1 cellular context compared by ENCODE assay signal in the genomic region with DNA sequence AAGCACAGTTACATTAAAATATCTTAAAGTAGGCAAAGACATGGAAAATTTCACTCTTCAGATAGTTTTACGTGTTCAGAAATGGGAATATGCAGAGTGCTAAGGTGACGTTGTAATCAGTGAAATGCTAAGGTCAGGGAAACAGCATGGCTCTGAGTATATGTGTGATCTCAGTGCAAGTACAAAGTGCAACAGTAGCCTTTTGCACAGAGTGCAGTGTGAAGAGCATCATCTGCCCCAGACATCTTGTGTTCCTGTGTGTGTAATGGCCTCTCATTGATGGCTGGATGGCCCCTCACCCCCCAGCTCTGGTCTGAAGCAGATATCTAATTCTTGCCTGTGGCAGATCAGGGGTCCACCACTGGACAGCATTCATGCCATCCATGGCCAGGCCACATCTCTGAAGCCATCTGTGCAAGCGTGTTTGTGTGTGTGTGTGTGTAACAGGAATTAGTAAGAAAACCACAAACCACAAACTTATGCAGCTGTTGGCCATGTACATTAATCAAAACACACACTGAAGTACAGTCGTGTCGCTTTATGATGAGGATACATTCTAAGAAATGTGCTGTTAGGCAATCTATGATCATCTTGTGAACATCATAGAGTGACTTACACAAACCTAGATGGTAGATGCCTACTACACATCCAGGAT.
TF ChIP-seq lines count a peak whose summit lies in the region.

No MANE protein-coding gene starts in this region.

TF ChIP-seq in HepG2, 621 proteins besides CTCF, POLR2A, EP300 and RAD21 (continued from another document and continues in another):
- TF ChIP-seq, protein P1, sequence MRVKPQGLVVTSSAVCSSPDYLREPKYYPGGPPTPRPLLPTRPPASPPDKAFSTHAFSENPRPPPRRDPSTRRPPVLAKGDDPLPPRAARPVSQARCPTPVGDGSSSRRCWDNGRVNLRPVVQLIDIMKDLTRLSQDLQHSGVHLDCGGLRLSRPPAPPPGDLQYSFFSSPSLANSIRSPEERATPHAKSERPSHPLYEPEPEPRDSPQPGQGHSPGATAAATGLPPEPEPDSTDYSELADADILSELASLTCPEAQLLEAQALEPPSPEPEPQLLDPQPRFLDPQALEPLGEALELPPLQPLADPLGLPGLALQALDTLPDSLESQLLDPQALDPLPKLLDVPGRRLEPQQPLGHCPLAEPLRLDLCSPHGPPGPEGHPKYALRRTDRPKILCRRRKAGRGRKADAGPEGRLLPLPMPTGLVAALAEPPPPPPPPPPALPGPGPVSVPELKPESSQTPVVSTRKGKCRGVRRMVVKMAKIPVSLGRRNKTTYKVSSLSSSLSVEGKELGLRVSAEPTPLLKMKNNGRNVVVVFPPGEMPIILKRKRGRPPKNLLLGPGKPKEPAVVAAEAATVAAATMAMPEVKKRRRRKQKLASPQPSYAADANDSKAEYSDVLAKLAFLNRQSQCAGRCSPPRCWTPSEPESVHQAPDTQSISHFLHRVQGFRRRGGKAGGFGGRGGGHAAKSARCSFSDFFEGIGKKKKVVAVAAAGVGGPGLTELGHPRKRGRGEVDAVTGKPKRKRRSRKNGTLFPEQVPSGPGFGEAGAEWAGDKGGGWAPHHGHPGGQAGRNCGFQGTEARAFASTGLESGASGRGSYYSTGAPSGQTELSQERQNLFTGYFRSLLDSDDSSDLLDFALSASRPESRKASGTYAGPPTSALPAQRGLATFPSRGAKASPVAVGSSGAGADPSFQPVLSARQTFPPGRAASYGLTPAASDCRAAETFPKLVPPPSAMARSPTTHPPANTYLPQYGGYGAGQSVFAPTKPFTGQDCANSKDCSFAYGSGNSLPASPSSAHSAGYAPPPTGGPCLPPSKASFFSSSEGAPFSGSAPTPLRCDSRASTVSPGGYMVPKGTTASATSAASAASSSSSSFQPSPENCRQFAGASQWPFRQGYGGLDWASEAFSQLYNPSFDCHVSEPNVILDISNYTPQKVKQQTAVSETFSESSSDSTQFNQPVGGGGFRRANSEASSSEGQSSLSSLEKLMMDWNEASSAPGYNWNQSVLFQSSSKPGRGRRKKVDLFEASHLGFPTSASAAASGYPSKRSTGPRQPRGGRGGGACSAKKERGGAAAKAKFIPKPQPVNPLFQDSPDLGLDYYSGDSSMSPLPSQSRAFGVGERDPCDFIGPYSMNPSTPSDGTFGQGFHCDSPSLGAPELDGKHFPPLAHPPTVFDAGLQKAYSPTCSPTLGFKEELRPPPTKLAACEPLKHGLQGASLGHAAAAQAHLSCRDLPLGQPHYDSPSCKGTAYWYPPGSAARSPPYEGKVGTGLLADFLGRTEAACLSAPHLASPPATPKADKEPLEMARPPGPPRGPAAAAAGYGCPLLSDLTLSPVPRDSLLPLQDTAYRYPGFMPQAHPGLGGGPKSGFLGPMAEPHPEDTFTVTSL (CRISPR knock-in tag; IDR thresholded peaks at IDR 0.05; ENCODE audit: borderline replicate concordance) = no peak
- TF ChIP-seq SNAPC5 (CRISPR knock-in tag; IDR thresholded peaks at IDR 0.05; ENCODE audit: borderline replicate concordance) (no peak), ZNF687 (CRISPR knock-in tag; IDR thresholded peaks at IDR 0.05) (peak; percentile 48; the same call in 1 of the 2 replicates), MAFF (IDR thresholded peaks at IDR 0.05; ENCODE audit: low read depth, low read length) (peak; percentile 88), HNRNPUL1 (IDR thresholded peaks at IDR 0.05; ENCODE audit: low read depth, low read length) (no peak), ZNF17 (CRISPR knock-in tag; IDR thresholded peaks at IDR 0.05) (no peak), ZBTB3 (CRISPR knock-in tag; IDR thresholded peaks at IDR 0.05; ENCODE audit: borderline replicate concordance, low read depth) (no peak), GABPA (IDR thresholded peaks at IDR 0.05; ENCODE audit: low read depth, low read length) (no peak), GABPA (CRISPR knock-in tag; IDR thresholded peaks at IDR 0.05; ENCODE audit: low read depth) (no peak), ZFX (CRISPR knock-in tag; IDR thresholded peaks at IDR 0.05; ENCODE audit: low read depth) (no peak; the same call in 1 of the 2 replicates), SNAI1 (CRISPR knock-in tag; IDR thresholded peaks at IDR 0.05; ENCODE audit: borderline replicate concordance) (no peak), TBX2 (CRISPR knock-in tag; IDR thresholded peaks at IDR 0.05; ENCODE audit: borderline replicate concordance) (peak; percentile 68; the same call in 1 of the 2 replicates), KDM6A (CRISPR knock-in tag; IDR thresholded peaks at IDR 0.05; ENCODE audit: low read depth) (0 out of 2 replicates have a peak, but pooled peaks have one; percentile 22), RNF2 (conservative IDR thresholded peaks at IDR 0.05; ENCODE audit: low read depth) (no peak), SIN3B (IDR thresholded peaks at IDR 0.05; ENCODE audit: low read length) (no peak), ZNF460 (CRISPR knock-in tag; IDR thresholded peaks at IDR 0.05; ENCODE audit: borderline replicate concordance) (no peak), ZNF451 (CRISPR knock-in tag; IDR thresholded peaks at IDR 0.05) (no peak), BHLHE40 (IDR thresholded peaks at IDR 0.05; ENCODE audit: low read length) (no peak), ZFP90 (CRISPR knock-in tag; IDR thresholded peaks at IDR 0.05; ENCODE audit: borderline replicate concordance) (no peak), ZNF34 (CRISPR knock-in tag; IDR thresholded peaks at IDR 0.05; ENCODE audit: borderline replicate concordance) (no peak), ZNF253 (CRISPR knock-in tag; IDR thresholded peaks at IDR 0.05; ENCODE audit: borderline replicate concordance) (no peak), POLR2AphosphoS5 (IDR thresholded peaks at IDR 0.05; ENCODE audit: low read depth, low read length) (no peak), MIER2 (CRISPR knock-in tag; IDR thresholded peaks at IDR 0.05) (peak; percentile 36; the same call in 1 of the 2 replicates), BORCS8-MEF2B (CRISPR knock-in tag; IDR thresholded peaks at IDR 0.05) (no peak), PITX1 (CRISPR knock-in tag; IDR thresholded peaks at IDR 0.05) (no peak; the same call in 1 of the 2 replicates), ZNF343 (CRISPR knock-in tag; IDR thresholded peaks at IDR 0.05) (0 out of 2 replicates have a peak, but pooled peaks have one; percentile 61), ZNF275 (CRISPR knock-in tag; IDR thresholded peaks at IDR 0.05; ENCODE audit: borderline replicate concordance) (no peak), ZNF281 (CRISPR knock-in tag; IDR thresholded peaks at IDR 0.05; ENCODE audit: borderline replicate concordance) (peak; percentile 20; the same call in 1 of the 2 replicates), ZNF468 (CRISPR knock-in tag; IDR thresholded peaks at IDR 0.05) (no peak), ZFP62 (CRISPR knock-in tag; IDR thresholded peaks at IDR 0.05) (no peak), ZNF44 (CRISPR knock-in tag; IDR thresholded peaks at IDR 0.05) (0 out of 2 replicates have a peak, but pooled peaks have one; percentile 11), BRCA1 (CRISPR knock-in tag; IDR thresholded peaks at IDR 0.05) (no peak), TEAD2 (CRISPR knock-in tag; IDR thresholded peaks at IDR 0.05) (no peak)
- TF ChIP-seq, protein P2, sequence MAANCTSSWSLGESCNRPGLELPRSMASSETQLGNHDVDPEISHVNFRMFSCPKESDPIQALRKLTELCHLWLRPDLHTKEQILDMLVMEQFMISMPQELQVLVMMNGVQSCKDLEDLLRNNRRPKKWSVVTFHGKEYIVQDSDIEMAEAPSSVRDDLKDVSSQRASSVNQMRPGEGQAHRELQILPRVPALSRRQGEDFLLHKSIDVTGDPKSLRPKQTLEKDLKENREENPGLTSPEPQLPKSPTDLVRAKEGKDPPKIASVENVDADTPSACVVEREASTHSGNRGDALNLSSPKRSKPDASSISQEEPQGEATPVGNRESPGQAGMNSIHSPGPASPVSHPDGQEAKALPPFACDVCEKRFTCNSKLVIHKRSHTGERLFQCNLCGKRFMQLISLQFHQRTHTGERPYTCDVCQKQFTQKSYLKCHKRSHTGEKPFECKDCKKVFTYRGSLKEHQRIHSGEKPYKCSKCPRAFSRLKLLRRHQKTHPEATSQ (CRISPR knock-in tag; IDR thresholded peaks at IDR 0.05; ENCODE audit: borderline replicate concordance) = no peak
- TF ChIP-seq, protein P3, sequence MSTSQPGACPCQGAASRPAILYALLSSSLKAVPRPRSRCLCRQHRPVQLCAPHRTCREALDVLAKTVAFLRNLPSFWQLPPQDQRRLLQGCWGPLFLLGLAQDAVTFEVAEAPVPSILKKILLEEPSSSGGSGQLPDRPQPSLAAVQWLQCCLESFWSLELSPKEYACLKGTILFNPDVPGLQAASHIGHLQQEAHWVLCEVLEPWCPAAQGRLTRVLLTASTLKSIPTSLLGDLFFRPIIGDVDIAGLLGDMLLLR (CRISPR knock-in tag; IDR thresholded peaks at IDR 0.05) = no peak
- TF ChIP-seq, protein P4, sequence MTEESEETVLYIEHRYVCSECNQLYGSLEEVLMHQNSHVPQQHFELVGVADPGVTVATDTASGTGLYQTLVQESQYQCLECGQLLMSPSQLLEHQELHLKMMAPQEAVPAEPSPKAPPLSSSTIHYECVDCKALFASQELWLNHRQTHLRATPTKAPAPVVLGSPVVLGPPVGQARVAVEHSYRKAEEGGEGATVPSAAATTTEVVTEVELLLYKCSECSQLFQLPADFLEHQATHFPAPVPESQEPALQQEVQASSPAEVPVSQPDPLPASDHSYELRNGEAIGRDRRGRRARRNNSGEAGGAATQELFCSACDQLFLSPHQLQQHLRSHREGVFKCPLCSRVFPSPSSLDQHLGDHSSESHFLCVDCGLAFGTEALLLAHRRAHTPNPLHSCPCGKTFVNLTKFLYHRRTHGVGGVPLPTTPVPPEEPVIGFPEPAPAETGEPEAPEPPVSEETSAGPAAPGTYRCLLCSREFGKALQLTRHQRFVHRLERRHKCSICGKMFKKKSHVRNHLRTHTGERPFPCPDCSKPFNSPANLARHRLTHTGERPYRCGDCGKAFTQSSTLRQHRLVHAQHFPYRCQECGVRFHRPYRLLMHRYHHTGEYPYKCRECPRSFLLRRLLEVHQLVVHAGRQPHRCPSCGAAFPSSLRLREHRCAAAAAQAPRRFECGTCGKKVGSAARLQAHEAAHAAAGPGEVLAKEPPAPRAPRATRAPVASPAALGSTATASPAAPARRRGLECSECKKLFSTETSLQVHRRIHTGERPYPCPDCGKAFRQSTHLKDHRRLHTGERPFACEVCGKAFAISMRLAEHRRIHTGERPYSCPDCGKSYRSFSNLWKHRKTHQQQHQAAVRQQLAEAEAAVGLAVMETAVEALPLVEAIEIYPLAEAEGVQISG (CRISPR knock-in tag; IDR thresholded peaks at IDR 0.05) = no peak
- TF ChIP-seq, protein P5, sequence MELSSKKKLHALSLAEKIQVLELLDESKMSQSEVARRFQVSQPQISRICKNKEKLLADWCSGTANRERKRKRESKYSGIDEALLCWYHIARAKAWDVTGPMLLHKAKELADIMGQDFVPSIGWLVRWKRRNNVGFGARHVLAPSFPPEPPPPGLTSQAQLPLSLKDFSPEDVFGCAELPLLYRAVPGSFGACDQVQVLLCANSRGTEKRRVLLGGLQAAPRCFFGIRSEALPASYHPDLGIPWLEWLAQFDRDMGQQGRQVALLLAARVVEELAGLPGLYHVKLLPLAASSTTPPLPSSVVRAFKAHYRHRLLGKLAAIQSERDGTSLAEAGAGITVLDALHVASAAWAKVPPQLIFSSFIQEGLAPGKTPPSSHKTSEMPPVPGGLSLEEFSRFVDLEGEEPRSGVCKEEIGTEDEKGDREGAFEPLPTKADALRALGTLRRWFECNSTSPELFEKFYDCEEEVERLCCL (CRISPR knock-in tag; IDR thresholded peaks at IDR 0.05; ENCODE audit: borderline replicate concordance) = no peak
